Comparison of ENCODE assay signal across 8 cellular contexts in the genomic region with DNA sequence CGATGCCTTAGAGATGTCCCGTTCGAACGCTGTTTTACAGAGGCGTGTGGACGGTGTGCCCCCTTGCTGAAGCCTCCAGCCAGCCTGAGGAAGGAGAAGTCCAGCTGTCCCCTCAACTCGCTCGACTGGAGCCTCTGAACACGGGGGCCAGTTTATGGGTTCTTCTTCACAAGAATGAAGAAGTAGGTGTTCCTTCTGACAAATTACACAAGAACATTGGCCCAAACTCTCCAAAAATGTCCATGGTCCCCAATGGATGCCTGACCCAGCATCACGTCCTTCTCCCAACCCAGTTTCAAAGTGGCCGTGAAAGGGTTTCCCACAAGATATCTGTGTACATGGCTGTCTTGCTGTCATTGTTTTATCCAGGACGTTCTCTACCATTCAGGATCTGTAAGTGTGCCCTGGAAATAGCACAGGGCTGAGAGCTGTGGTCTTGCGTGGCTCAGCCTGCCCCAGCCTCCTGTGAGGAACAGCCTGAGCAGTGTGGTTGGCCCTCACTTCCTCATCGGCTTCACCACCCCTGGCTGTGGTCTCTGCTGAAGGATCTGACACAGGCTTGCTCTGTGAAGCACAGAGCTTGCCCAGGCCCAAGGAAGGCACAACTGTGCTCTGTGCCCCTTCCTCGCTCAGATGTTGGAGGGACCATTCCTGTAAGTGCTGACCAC. TPM values are rescaled to one million over a fixed set of nuclear protein-coding genes. Genes with fewer than 3 reads are reported as not detected.
DNase-seq lines count a peak whose midpoint lies in the region; ATAC-seq and TF ChIP-seq lines count a peak whose summit lies in the region.

No MANE protein-coding gene starts in this region.

- peak; percentile 13 to 61 (median 32) for DNase-seq in CD4-positive, alpha-beta T cell
- peak; percentile 67 for DNase-seq in activated CD8-positive, alpha-beta memory T cell treated with anti-CD3 and anti-CD28 coated beads, Interleukin-2, amount 50 U/mL, for 48 hours
- DNase-seq in medulla oblongata (ENCODE audit: extremely low spot score) = peak; percentile 72
- no peak for DNase-seq in mammary epithelial cell
- DNase-seq in foreskin melanocyte = no peak
- DNase-seq in testis = no peak

- in situ Hi-C loops in mammary epithelial cell (cut with MboI; ENCODE audit: low sequenced_read_pairs in 2 of 2) = no loop called here

- peak; percentile 93 for ATAC-seq in CD4-positive, alpha-beta T cell (ENCODE audit: poor library complexity)
- ATAC-seq in HG03432 (IDR thresholded peaks at IDR 0.05; ENCODE audit: unreplicated experiment) (peak; percentile 61), HG03095 (IDR thresholded peaks at IDR 0.05; ENCODE audit: unreplicated experiment) (no peak)

- H3K4me1 ChIP-seq in mammary epithelial cell (ENCODE audit: insufficient read depth, low read length) (peaks cover 7% of the 10 kb centered on the region), testis (no peaks in the 10 kb centered on the region)

- H3K27ac ChIP-seq in CD4-positive, alpha-beta T cell (ENCODE audit: low read depth, low read length) = no peak overlapping the region
- H3K27ac ChIP-seq in mammary epithelial cell (ENCODE audit: insufficient read depth, low read depth, low read length) (no peak overlapping the region), testis (no peak overlapping the region)

- H3K9me3 Mint-ChIP-seq in CD4-positive, alpha-beta T cell = peaks cover 1% of the 10 kb centered on the region

- intact Hi-C loops in CD4-positive, alpha-beta T cell (cut with DNase I, micrococcal nuclease) = loop anchor here in 1 of 2 experiments (2.0 kb wide), 1 partner anchor 17 kb away; no protein-coding TSS in a partner anchor
- intact Hi-C loops in mammary epithelial cell (cut with micrococcal nuclease) (no loop called here), testis (cut with DNase I; ENCODE audit: low total_unique reads) (no loop called here)

- peak overlapping the region; percentile 64 for H3K27ac Mint-ChIP-seq in CD4-positive, alpha-beta T cell

- BruUV-seq in mammary epithelial cell (replicated peaks; lab: Mats Ljungman, UMichigan) = no TSS peak

- dilution Hi-C loops in mammary epithelial cell (cut with HindIII; ENCODE audit: low sequenced_read_pairs) = no loop called here

- H3K4me2 ChIP-seq in mammary epithelial cell (ENCODE audit: insufficient read depth, low read depth, low read length) = no peak overlapping the region

- no peak for TF ChIP-seq POLR2A in testis (IDR thresholded peaks at IDR 0.05)

- peaks cover 2% of the 10 kb centered on the region for H3K36me3 Mint-ChIP-seq in CD4-positive, alpha-beta T cell (ENCODE audit: low read depth)

- peaks cover 57% of the 10 kb centered on the region for H3K4me1 Mint-ChIP-seq in CD4-positive, alpha-beta T cell (ENCODE audit: low read depth)

- WGBS in mammary epithelial cell (ENCODE audit: low coverage, missing lambda C conversion rate) = 90% methylated on average over 14 of the region's 15 CpGs
- WGBS in testis, 2 donors = 50 to 79% methylated on average over 10 to 15 of the region's 15 CpGs

- peak overlapping the region; percentile 38 for H3K4me3 Mint-ChIP-seq in CD4-positive, alpha-beta T cell

- H3K27me3 ChIP-seq in CD4-positive, alpha-beta T cell (ENCODE audit: control insufficient read depth, insufficient read depth, low read length) = no peaks in the 10 kb centered on the region
- H3K27me3 ChIP-seq in mammary epithelial cell (ENCODE audit: insufficient read depth, low read length) = no peaks in the 10 kb centered on the region
- H3K27me3 ChIP-seq in testis = no peaks in the 10 kb centered on the region

- H4K20me1 ChIP-seq in mammary epithelial cell (ENCODE audit: insufficient read depth, low read length) = no peaks in the 10 kb centered on the region

- H3K36me3 ChIP-seq in mammary epithelial cell (ENCODE audit: insufficient read depth, low read length) = no peaks in the 10 kb centered on the region
- H3K36me3 ChIP-seq in testis (ENCODE audit: low read depth, missing control alignments) = no peaks in the 10 kb centered on the region

- H3K79me2 ChIP-seq in mammary epithelial cell (ENCODE audit: insufficient read depth, low read length) = no peaks in the 10 kb centered on the region

- POLR2A ChIA-PET in CD4-positive, alpha-beta T cell (lab: Charles Lee) = interaction anchor here (0.6 to 2.9 kb wide), 8 partner anchors 9 to 146 kb away, joined by 3 to 18 read pairs (median 4); a partner anchor contains a TSS

- H3K9ac ChIP-seq in mammary epithelial cell (ENCODE audit: insufficient read depth, low read length) = no peak overlapping the region

- no peak for TF ChIP-seq CTCF in CD4-positive, alpha-beta T cell (IDR thresholded peaks at IDR 0.05)
- no peak for TF ChIP-seq CTCF in mammary epithelial cell (conservative IDR thresholded peaks at IDR 0.05 in 1 of 2, IDR thresholded peaks at IDR 0.05 in 1 of 2; ENCODE audit: extremely low read depth in 1 of 2, insufficient read depth in 1 of 2, low read depth in 1 of 2, low read length in 2 of 2)
- TF ChIP-seq CTCF in testis (IDR thresholded peaks at IDR 0.05) = no peak

- no peak overlapping the region for H2AFZ ChIP-seq in mammary epithelial cell (ENCODE audit: low read depth, low read length)

- CTCF ChIA-PET in CD4-positive, alpha-beta T cell (lab: Charles Lee) = no interaction called here
- CTCF ChIA-PET in mammary epithelial cell (lab: Charles Lee; ENCODE audit: low non-redundant PET) = no interaction called here

- H3K27me3 Mint-ChIP-seq in CD4-positive, alpha-beta T cell = no peaks in the 10 kb centered on the region

- H3K4me3 ChIP-seq in mammary epithelial cell (replicated peaks in 1 of 3; ENCODE audit: insufficient read depth in 1 of 3, low read depth in 2 of 3, low read length in 3 of 3) (no peak overlapping the region), testis (no peak overlapping the region)

- peaks cover 5% of the 10 kb centered on the region for H3K9me3 ChIP-seq in CD4-positive, alpha-beta T cell (ENCODE audit: control insufficient read depth, low read length)
- no peaks in the 10 kb centered on the region for H3K9me3 ChIP-seq in mammary epithelial cell (replicated peaks; ENCODE audit: insufficient read depth, low read length)
- no peaks in the 10 kb centered on the region for H3K9me3 ChIP-seq in testis

RNA-seq across cellular contexts. Expression of a gene that starts 1.0 kb away (rescaled TPM):
- total RNA-seq in CD4-positive, alpha-beta T cell = under 1 TPM; 0.47 to 0.52 TPM
- total RNA-seq in mammary epithelial cell (1 to 10 TPM in 1 of 2 donors, not detected in 1; 1.2 TPM), testis (1 to 10 TPM; 2.7 to 7.4 TPM)
- polyA plus RNA-seq in mammary epithelial cell (2.1 TPM), testis (ENCODE audit: insufficient read depth, low read depth, low replicate concordance) (7.1 TPM)
- polyA minus RNA-seq in mammary epithelial cell = 9.3 TPM

RNA-seq across cellular contexts. Expression of a gene that starts 29.6 kb away (rescaled TPM):
- total RNA-seq in CD4-positive, alpha-beta T cell = 100 to 1,000 TPM in 1 of 2 experiments, 10 to 100 TPM in 1; 97.1 to 101 TPM
- 100 to 1,000 TPM in 1 of 2 donors, 10 to 100 TPM in 1; 83.8 to 108 TPM for total RNA-seq in mammary epithelial cell
- polyA plus RNA-seq in mammary epithelial cell = 116 TPM
- 42.8 TPM for polyA minus RNA-seq in mammary epithelial cell
- total RNA-seq in testis = 10 to 100 TPM; 81.6 to 88.9 TPM
- polyA plus RNA-seq in testis (ENCODE audit: insufficient read depth, low read depth, low replicate concordance) = 59.4 TPM

Comparison
In these comparisons a context has a peak if more than half of its experiments do, and no peak if none do; other contexts are left out.
1. DNase-seq: peak in CD4-positive, alpha-beta T cell (10 of 10), activated CD8-positive, alpha-beta memory T cell treated with anti-CD3 and anti-CD28 coated beads, Interleukin-2, amount 50 U/mL, for 48 hours (single experiment) and medulla oblongata (single experiment); none in mammary epithelial cell (single experiment), foreskin melanocyte (single experiment) and testis (single experiment).